In the genomic region with DNA sequence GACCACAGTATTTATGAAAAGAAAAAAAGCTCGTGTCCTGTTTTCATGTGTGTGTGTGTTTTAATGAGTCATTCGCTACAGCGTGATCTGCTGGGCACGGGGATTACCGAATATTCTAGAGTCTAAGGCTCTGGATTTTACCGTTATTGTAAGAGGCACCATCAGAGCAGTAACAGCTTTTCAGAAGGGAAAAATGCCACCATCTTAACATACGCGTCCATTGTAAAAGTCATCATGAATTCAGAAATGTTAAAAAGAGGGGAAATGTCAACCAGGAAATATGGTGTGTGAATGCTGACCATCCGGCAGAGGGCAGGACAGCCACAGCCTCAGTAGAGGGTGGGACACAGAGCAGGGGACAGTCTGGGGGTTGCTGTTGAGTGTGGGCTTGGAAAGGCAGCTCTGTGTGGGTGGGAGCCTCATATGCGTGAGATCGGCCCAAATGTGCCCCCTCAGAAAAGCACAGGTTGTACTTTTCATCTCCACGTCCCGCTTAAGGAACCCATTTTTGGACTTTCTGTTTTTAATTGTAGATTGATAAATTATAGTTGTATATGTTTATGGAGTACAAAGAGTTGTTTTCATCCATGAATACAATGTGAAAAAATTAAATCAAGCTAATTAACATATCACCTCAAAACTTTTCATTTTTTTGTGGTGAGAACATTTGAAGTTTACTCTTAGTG, we compare ENCODE assay signal across 8 cellular contexts.
DNase-seq lines count a peak whose midpoint lies in the region; ATAC-seq and TF ChIP-seq lines count a peak whose summit lies in the region.

No MANE protein-coding gene starts in this region.

- 72 to 84% (median 75%) methylated on average over 13 of the region's 13 CpGs for WGBS in heart left ventricle, 4 donors

- peaks cover 13% of the 10 kb centered on the region; the same call in 1 of the 2 replicates for H3K4me1 ChIP-seq in SJCRH30
- H3K4me1 ChIP-seq in heart left ventricle = peaks cover 0 to 13% (median 2%) of the 10 kb centered on the region in 12 donors
- H3K4me1 ChIP-seq in upper lobe of right lung = no peaks in the 10 kb centered on the region

- intact Hi-C loops in heart left ventricle (cut with DNase I) = loop anchor here in 3 of 10 donors (2.0 to 5.0 kb wide), 3 partner anchors 200 to 205 kb away; a partner anchor contains a TSS
- intact Hi-C loops in upper lobe of right lung (cut with DNase I) = no loop called here

- no peaks in the 10 kb centered on the region for H3K36me3 ChIP-seq in SJCRH30
- no peaks in the 10 kb centered on the region for H3K36me3 ChIP-seq in heart left ventricle
- no peaks in the 10 kb centered on the region for H3K36me3 ChIP-seq in upper lobe of right lung

- DNase-seq in SIG-M5 treated with dmso at 0.1 percent for 504 hours (lab: John Stamatoyannopoulos, UW; ENCODE audit: unreplicated experiment) (peak; percentile 17), SIG-M5 (lab: John Stamatoyannopoulos, UW) (no peak), SJCRH30 (peak; percentile 80 to 88), heart left ventricle (no peak), upper lobe of right lung (no peak), globus pallidus (ENCODE audit: low spot score) (no peak)

- peak overlapping the region; percentile 47 for H3K27ac ChIP-seq in SJCRH30
- H3K27ac ChIP-seq in heart left ventricle = no peak overlapping the region
- H3K27ac ChIP-seq in upper lobe of right lung = no peak overlapping the region

- H3K4me3 ChIP-seq in SJCRH30 (peak overlapping the region; percentile 30), heart left ventricle (no peak overlapping the region), upper lobe of right lung (no peak overlapping the region)

- ATAC-seq in heart left ventricle = peak in 3 of 4 donors; percentile 52 to 62 (median 62)
- peak; percentile 79 for ATAC-seq in upper lobe of right lung
- no peak for ATAC-seq in HG02870 (IDR thresholded peaks at IDR 0.05; ENCODE audit: unreplicated experiment)
- no peak for ATAC-seq in GM21381 (IDR thresholded peaks at IDR 0.05; ENCODE audit: unreplicated experiment)

- peak in 10 of 12 donors; percentile 11 to 58 (median 38) for TF ChIP-seq CTCF in heart left ventricle (IDR thresholded peaks at IDR 0.05)
- TF ChIP-seq CTCF in upper lobe of right lung (IDR thresholded peaks at IDR 0.05) = peak; percentile 54

- peaks cover 7% of the 10 kb centered on the region for H3K9me3 ChIP-seq in SJCRH30 (replicated peaks)
- peaks cover 0 to 5% (median 0%) of the 10 kb centered on the region in 12 donors for H3K9me3 ChIP-seq in heart left ventricle
- no peaks in the 10 kb centered on the region for H3K9me3 ChIP-seq in upper lobe of right lung

- H3K27me3 ChIP-seq in SJCRH30 (no peaks in the 10 kb centered on the region), heart left ventricle (peaks cover 0 to 3% (median 0%) of the 10 kb centered on the region in 9 donors), upper lobe of right lung (no peaks in the 10 kb centered on the region)

- TF ChIP-seq POLR2A in heart left ventricle (IDR thresholded peaks at IDR 0.05) = no peak

Comparison
In these comparisons a context has a peak if more than half of its experiments do, and no peak if none do; other contexts are left out.
1. DNase-seq: peak in SIG-M5 treated with dmso at 0.1 percent for 504 hours (single experiment) and SJCRH30 (2 of 2); none in SIG-M5 (single experiment), heart left ventricle (0 of 5), upper lobe of right lung (single experiment) and globus pallidus (single experiment).
2. ATAC-seq: peak in heart left ventricle (3 of 4) and upper lobe of right lung (single experiment); none in HG02870 (single experiment) and GM21381 (single experiment).